Comparison of ENCODE assay signal across 9 cellular contexts in genomic region chr20:47727170-47727880, GRCh38. TPM values are rescaled to one million over a fixed set of nuclear protein-coding genes. Genes with fewer than 3 reads are reported as not detected.
DNase-seq lines count a peak whose midpoint lies in the region; ATAC-seq and TF ChIP-seq lines count a peak whose summit lies in the region.
"Had no signal": no experiment of that assay in that cellular context is flagged by ENCODE, and none has a peak within 500 bp of the region (broad histone marks: within the 10 kb centered on the region; RNA-seq: fewer than 3 reads in every experiment).

No MANE protein-coding gene starts in this region.

- H3K9me2 ChIP-seq in SK-N-SH: no peaks in the 10 kb centered on the region

- CTCF ChIA-PET in SK-N-SH (lab: Yijun Ruan, JAX): interaction anchor here (0.8 to 4.9 kb wide), 6 partner anchors 16 to 893 kb away, joined by 3 to 44 read pairs (median 10); no protein-coding TSS in a partner anchor

- H3K9ac ChIP-seq in SK-N-SH: no peak overlapping the region

- H3K27ac ChIP-seq in SK-N-SH (ENCODE audit: low read depth in 2 of 2, low read length in 1 of 2): no peak overlapping the region

- no peaks in the 10 kb centered on the region for H3K36me3 ChIP-seq in SK-N-SH (replicated peaks in 1 of 2; ENCODE audit: control insufficient read depth in 1 of 2, insufficient read depth in 2 of 2, low read length in 1 of 2)
- H3K36me3 ChIP-seq: pancreas had no signal

- no peaks in the 10 kb centered on the region for H3F3A ChIP-seq in SK-N-SH (replicated peaks; ENCODE audit: insufficient read depth)

- H3K4me2 ChIP-seq in SK-N-SH: no peak overlapping the region

- H2AFZ ChIP-seq in SK-N-SH (ENCODE audit: low read depth): no peak overlapping the region

- intact Hi-C loops in left colon (cut with DNase I, micrococcal nuclease): no loop called here

- no peaks in the 10 kb centered on the region for H3K27me3 ChIP-seq in SK-N-SH (ENCODE audit: insufficient read depth)
- H3K27me3 ChIP-seq: pancreas had no signal

- POLR2A ChIA-PET in SK-N-SH (lab: Yijun Ruan, JAX): no interaction called here

- TF ChIP-seq RAD21 in SK-N-SH (IDR thresholded peaks at IDR 0.05; ENCODE audit: low read length): no peak

- no peaks in the 10 kb centered on the region for H3K9me3 ChIP-seq in SK-N-SH
- H3K9me3 ChIP-seq: pancreas had no signal

- 83% methylated on average over 15 of the region's 18 CpGs for WGBS in SK-N-SH (ENCODE audit: low lambda C conversion rate)

- H3K79me2 ChIP-seq in SK-N-SH (ENCODE audit: insufficient read depth): no peaks in the 10 kb centered on the region

- TF ChIP-seq CTCF in SK-N-SH (IDR thresholded peaks at IDR 0.05): no peak

- H3K4me1 ChIP-seq in SK-N-SH (ENCODE audit: control insufficient read depth in 1 of 2, insufficient read depth in 2 of 2, low read depth in 1 of 2, low read length in 1 of 2): peaks cover 0 to 7% of the 10 kb centered on the region in 2 experiments; a peak in 1 of 4 replicates
- H3K4me1 ChIP-seq: pancreas had no signal

- DNase-seq in Ammon's horn (ENCODE audit: low spot score) (peak; percentile 66), NOMO-1 treated with DMSO at 0.1 percent for 48 hours (lab: John Stamatoyannopoulos, UW; ENCODE audit: unreplicated experiment) (peak; percentile 100), activated T-cell treated with anti-CD3 and anti-CD28 coated beads for 48 hours (ENCODE audit: low read depth) (peak; percentile 64), left colon (peak; percentile 55 to 73), DMS53 (lab: John Stamatoyannopoulos, UW) (no peak), SK-N-SH (no peak)
- peak; percentile 15 to 42 for DNase-seq in stimulated activated CD8-positive, alpha-beta memory T cell treated with anti-CD3 and anti-CD28 coated beads, Interleukin-4, amount 100 ng/mL, for 4 hours (ENCODE audit: low read depth in 2 of 2, low spot score in 1 of 2)

- no peaks in the 10 kb centered on the region for H4K20me1 ChIP-seq in SK-N-SH (ENCODE audit: insufficient read depth)

- no peak overlapping the region for H3K4me3 ChIP-seq in SK-N-SH (ENCODE audit: low read depth in 2 of 2, low read length in 1 of 2)
- H3K4me3 ChIP-seq: pancreas had no signal

- peak; percentile 63 for ATAC-seq in GM21381 (IDR thresholded peaks at IDR 0.05; ENCODE audit: unreplicated experiment)
- peak; percentile 67 for ATAC-seq in left colon

- TF ChIP-seq EP300 in SK-N-SH (IDR thresholded peaks at IDR 0.05; ENCODE audit: borderline replicate concordance in 1 of 2, low read depth in 1 of 2, low read length in 1 of 2): no peak

TF ChIP-seq in SK-N-SH, 30 proteins besides CTCF, POLR2A, EP300 and RAD21:
- TF ChIP-seq FOXM1 (IDR thresholded peaks at IDR 0.05; ENCODE audit: low read depth) (no peak), POLR2AphosphoS5 (IDR thresholded peaks at IDR 0.05; ENCODE audit: low read depth, low read length) (no peak), YY1 (IDR thresholded peaks at IDR 0.05; ENCODE audit: low read depth) (no peak), TCF12 (IDR thresholded peaks at IDR 0.05) (no peak), IRF3 (IDR thresholded peaks at IDR 0.05; ENCODE audit: low read depth, low read length) (no peak), USF1 (IDR thresholded peaks at IDR 0.05; ENCODE audit: borderline replicate concordance, low read depth) (no peak), TAF1 (IDR thresholded peaks at IDR 0.05; ENCODE audit: borderline replicate concordance, low read depth, low read length) (no peak), MEF2A (IDR thresholded peaks at IDR 0.05; ENCODE audit: borderline replicate concordance, low read depth) (no peak), FOSL2 (IDR thresholded peaks at IDR 0.05; ENCODE audit: borderline replicate concordance, low read depth) (no peak)
- TF ChIP-seq, protein P1, sequence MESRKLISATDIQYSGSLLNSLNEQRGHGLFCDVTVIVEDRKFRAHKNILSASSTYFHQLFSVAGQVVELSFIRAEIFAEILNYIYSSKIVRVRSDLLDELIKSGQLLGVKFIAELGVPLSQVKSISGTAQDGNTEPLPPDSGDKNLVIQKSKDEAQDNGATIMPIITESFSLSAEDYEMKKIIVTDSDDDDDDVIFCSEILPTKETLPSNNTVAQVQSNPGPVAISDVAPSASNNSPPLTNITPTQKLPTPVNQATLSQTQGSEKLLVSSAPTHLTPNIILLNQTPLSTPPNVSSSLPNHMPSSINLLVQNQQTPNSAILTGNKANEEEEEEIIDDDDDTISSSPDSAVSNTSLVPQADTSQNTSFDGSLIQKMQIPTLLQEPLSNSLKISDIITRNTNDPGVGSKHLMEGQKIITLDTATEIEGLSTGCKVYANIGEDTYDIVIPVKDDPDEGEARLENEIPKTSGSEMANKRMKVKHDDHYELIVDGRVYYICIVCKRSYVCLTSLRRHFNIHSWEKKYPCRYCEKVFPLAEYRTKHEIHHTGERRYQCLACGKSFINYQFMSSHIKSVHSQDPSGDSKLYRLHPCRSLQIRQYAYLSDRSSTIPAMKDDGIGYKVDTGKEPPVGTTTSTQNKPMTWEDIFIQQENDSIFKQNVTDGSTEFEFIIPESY (IDR thresholded peaks at IDR 0.05; ENCODE audit: borderline replicate concordance, low read depth): no peak
- TF ChIP-seq, protein P2, sequence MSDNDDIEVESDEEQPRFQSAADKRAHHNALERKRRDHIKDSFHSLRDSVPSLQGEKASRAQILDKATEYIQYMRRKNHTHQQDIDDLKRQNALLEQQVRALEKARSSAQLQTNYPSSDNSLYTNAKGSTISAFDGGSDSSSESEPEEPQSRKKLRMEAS (IDR thresholded peaks at IDR 0.05; ENCODE audit: low read depth): no peak

RNA-seq across cellular contexts. Expression of gene SULF2, which starts 58.0 kb away (rescaled TPM):
- 100 to 1,000 TPM; 124 to 177 TPM for total RNA-seq in left colon
- 11.3 and 20.2 TPM in 2 replicates for polyA plus RNA-seq in SK-N-SH (2012; rRNA removed)
- polyA plus RNA-seq in SK-N-SH (2012; cell fraction: cytosol; rRNA removed): 13.5 and 13.7 TPM in 2 replicates
- polyA plus RNA-seq in SK-N-SH (2012; cell fraction: nucleus; rRNA removed): 24.2 and 34.3 TPM in 2 replicates

Comparison
In these comparisons a context has a peak if more than half of its experiments do, and no peak if none do; other contexts are left out.
1. DNase-seq: peak in Ammon's horn (single experiment), NOMO-1 treated with DMSO at 0.1 percent for 48 hours (single experiment), activated T-cell treated with anti-CD3 and anti-CD28 coated beads for 48 hours (single experiment), left colon (2 of 2) and stimulated activated CD8-positive, alpha-beta memory T cell treated with anti-CD3 and anti-CD28 coated beads, Interleukin-4, amount 100 ng/mL, for 4 hours (2 of 2); none in DMS53 (single experiment) and SK-N-SH (single experiment).